8 cellular contexts compared by ENCODE assay signal in genomic region chrX:75156537-75156945, GRCh38. TPM values are rescaled to one million over a fixed set of nuclear protein-coding genes. Genes with fewer than 3 reads are reported as not detected.
DNase-seq lines count a peak whose midpoint lies in the region; ATAC-seq, FAIRE-seq and TF ChIP-seq lines count a peak whose summit lies in the region.

No MANE protein-coding gene starts in this region.

- H3K9ac ChIP-seq in astrocyte (ENCODE audit: low read length), result peak overlapping the region; percentile 95

- H4K20me1 ChIP-seq in astrocyte (ENCODE audit: insufficient read depth, low read length), result no peaks in the 10 kb centered on the region

- H3K27me3 ChIP-seq in astrocyte (ENCODE audit: insufficient read depth, low read length) (no peaks in the 10 kb centered on the region), small intestine (ENCODE audit: control insufficient read depth in 2 of 2, insufficient read depth in 2 of 2, low read length in 2 of 2) (no peaks in the 10 kb centered on the region)

- H3K27ac ChIP-seq in astrocyte (ENCODE audit: low read depth, low read length) (peak overlapping the region; percentile 75), small intestine (ENCODE audit: low read depth in 1 of 2, low read length in 1 of 2) (peak overlapping the region; percentile 69 to 86)

- H3K4me2 ChIP-seq in astrocyte (ENCODE audit: low read length), result peak overlapping the region; percentile 86

- H2AFZ ChIP-seq in astrocyte (ENCODE audit: low read depth, low read length), result peak overlapping the region; percentile 99

- peaks cover 3% of the 10 kb centered on the region for H3K4me1 Mint-ChIP-seq in astrocyte (ENCODE audit: low read depth, unreplicated experiment)

- DNase-seq in NCI-H1694 treated with DMSO at 0.1 percent for 48 hours (lab: John Stamatoyannopoulos, UW), result peak; percentile 41
- DNase-seq in NCI-H1694 (lab: John Stamatoyannopoulos, UW), result no peak
- peak; percentile 5 for DNase-seq in KG1 (lab: John Stamatoyannopoulos, UW)
- peak; percentile 11 for DNase-seq in astrocyte (ENCODE audit: low read depth)
- DNase-seq in small intestine, result peak; percentile 28
- DNase-seq in mesenteric fat pad (ENCODE audit: low spot score), result no peak

- H3K27ac Mint-ChIP-seq in astrocyte (ENCODE audit: unreplicated experiment), result peak overlapping the region; percentile 94

- H3K4me1 ChIP-seq in astrocyte (ENCODE audit: insufficient read depth, low read length) (peaks cover 4% of the 10 kb centered on the region), small intestine (ENCODE audit: control insufficient read depth in 2 of 2, insufficient read depth in 1 of 2, low read depth in 1 of 2, low read length in 1 of 2) (no peaks in the 10 kb centered on the region)

- peak overlapping the region; percentile 81 for H3K4me3 ChIP-seq in astrocyte (ENCODE audit: insufficient read depth, low read depth, low read length)
- H3K4me3 ChIP-seq in iPS-18c (ENCODE audit: insufficient read depth, low read depth, low read length), result peak overlapping the region; percentile 70
- peak overlapping the region; percentile 30 to 58 for H3K4me3 ChIP-seq in small intestine (ENCODE audit: low read depth in 1 of 2, low read length in 2 of 2)

- H3K4me3 Mint-ChIP-seq in astrocyte (ENCODE audit: unreplicated experiment), result peak overlapping the region; percentile 97

- H3K36me3 ChIP-seq in astrocyte (ENCODE audit: insufficient read depth, low read length) (no peaks in the 10 kb centered on the region), small intestine (ENCODE audit: control insufficient read depth in 2 of 2, insufficient read depth in 2 of 2, low read length in 2 of 2) (no peaks in the 10 kb centered on the region)

- H3K36me3 Mint-ChIP-seq in astrocyte (ENCODE audit: low read depth, unreplicated experiment), result no peaks in the 10 kb centered on the region

- H3K27me3 Mint-ChIP-seq in astrocyte (ENCODE audit: low read depth, unreplicated experiment), result no peaks in the 10 kb centered on the region

- no peaks in the 10 kb centered on the region for H3K9me3 Mint-ChIP-seq in astrocyte (ENCODE audit: unreplicated experiment)

- 7 to 36% (median 12%) methylated on average over 7 of the region's 7 CpGs for WGBS in small intestine, 3 donors

- ATAC-seq in GM21367 (IDR thresholded peaks at IDR 0.05; ENCODE audit: unreplicated experiment), result no peak

- peaks cover 19% of the 10 kb centered on the region for H3K79me2 ChIP-seq in astrocyte (ENCODE audit: insufficient read depth, low read length)

- H3K9me3 ChIP-seq in astrocyte (ENCODE audit: insufficient read depth, low read depth, low read length) (no peaks in the 10 kb centered on the region), iPS-18c (ENCODE audit: control insufficient read depth, insufficient read depth, low read length) (peaks cover 3% of the 10 kb centered on the region), small intestine (ENCODE audit: control insufficient read depth, low read depth) (no peaks in the 10 kb centered on the region)

- FAIRE-seq in astrocyte (lab: Jason Lieb, UNC), result peak; percentile 92
- FAIRE-seq in small intestine (lab: Jason Lieb, UNC), result no peak

- no peak for TF ChIP-seq CTCF in astrocyte (IDR thresholded peaks at IDR 0.05; ENCODE audit: insufficient read depth, low read depth, low read length)

RNA-seq across cellular contexts. Expression of gene ABCB7, which starts 0.5 kb away (rescaled TPM):
- total RNA-seq in astrocyte, result 18.0 and 21.4 TPM in 2 replicates
- polyA plus RNA-seq in small intestine, result 10 to 100 TPM in 1 of 3 donors, 1 to 10 TPM in 2; 8.1 to 14.5 (median 10.0) TPM
- 17.8 TPM for total RNA-seq in mesenteric fat pad

Comparison
In these comparisons a context has a peak if more than half of its experiments do, and no peak if none do; other contexts are left out.
1. DNase-seq: peak in NCI-H1694 treated with DMSO at 0.1 percent for 48 hours (single experiment), KG1 (single experiment), astrocyte (single experiment) and small intestine (single experiment); none in NCI-H1694 (single experiment) and mesenteric fat pad (single experiment).
2. Peak in every context shown above with its lines, with median percentiles within 50 percentile points of each other: H3K4me3 ChIP-seq.